ENCODE assay signal across 7 cellular contexts in the genomic region with DNA sequence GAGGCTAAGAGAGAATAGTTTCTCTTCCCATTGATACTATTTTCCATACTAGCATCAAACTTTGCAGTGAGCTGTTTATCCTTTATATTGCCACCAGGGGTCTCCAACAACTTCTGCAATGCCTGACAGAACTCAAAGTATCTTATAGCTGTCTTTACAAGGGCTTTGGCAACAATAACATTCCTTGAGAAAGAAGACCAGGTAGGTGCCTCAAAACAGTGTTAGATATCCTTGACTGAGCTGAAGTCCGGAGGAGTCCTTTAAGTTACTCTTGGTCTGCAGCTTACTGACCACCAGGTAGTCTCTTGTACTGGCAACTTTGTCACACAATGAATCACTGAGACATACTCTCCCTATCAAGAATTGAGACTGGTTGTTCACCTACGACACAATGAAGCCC. TPM values are rescaled to one million over a fixed set of nuclear protein-coding genes. Genes with fewer than 3 reads are reported as not detected.
DNase-seq lines count a peak whose midpoint lies in the region; ATAC-seq, FAIRE-seq and TF ChIP-seq lines count a peak whose summit lies in the region.

No MANE protein-coding gene starts in this region.

- no peaks in the 10 kb centered on the region for H3K9me3 ChIP-seq in body of pancreas
- H3K9me3 ChIP-seq in kidney (ENCODE audit: control insufficient read depth in 1 of 2, low read length in 2 of 2), result peaks cover 0 to 8% of the 10 kb centered on the region in 2 donors
- H3K9me3 ChIP-seq in aorta (ENCODE audit: control insufficient read depth, low read length), result no peaks in the 10 kb centered on the region

- intact Hi-C loops in body of pancreas (cut with DNase I) (no loop called here), kidney (cut with DNase I) (no loop called here), aorta (cut with DNase I) (loop anchor here in 1 of 2 donors (1.0 kb wide), 1 partner anchor 57 kb away; no protein-coding TSS in a partner anchor)

- H3K27me3 ChIP-seq in body of pancreas, result no peaks in the 10 kb centered on the region
- no peaks in the 10 kb centered on the region for H3K27me3 ChIP-seq in aorta (ENCODE audit: control insufficient read depth in 1 of 2, insufficient read depth in 2 of 2, low read length in 1 of 2)

- H3K4me1 ChIP-seq in body of pancreas, result no peaks in the 10 kb centered on the region
- H3K4me1 ChIP-seq in kidney (ENCODE audit: control insufficient read depth in 1 of 2, insufficient read depth in 1 of 2, low read depth in 1 of 2, low read length in 2 of 2), result no peaks in the 10 kb centered on the region
- peaks cover 0 to 6% of the 10 kb centered on the region in 2 donors for H3K4me1 ChIP-seq in aorta (ENCODE audit: control insufficient read depth in 1 of 2, insufficient read depth in 2 of 2, low read length in 2 of 2)

- H3K36me3 ChIP-seq in body of pancreas (replicated peaks in 1 of 2; ENCODE audit: insufficient read depth in 1 of 2, low read depth in 2 of 2) (no peaks in the 10 kb centered on the region), kidney (ENCODE audit: control insufficient read depth in 1 of 2, insufficient read depth in 2 of 2, low read length in 2 of 2) (no peaks in the 10 kb centered on the region), aorta (ENCODE audit: control insufficient read depth in 1 of 2, insufficient read depth in 2 of 2, low read length in 1 of 2) (no peaks in the 10 kb centered on the region)

- no peak overlapping the region for H3K4me3 ChIP-seq in body of pancreas
- no peak overlapping the region for H3K4me3 ChIP-seq in kidney (ENCODE audit: low read length in 2 of 2)
- H3K4me3 ChIP-seq in aorta (ENCODE audit: low read length in 2 of 2), result no peak overlapping the region

- no peak for FAIRE-seq in kidney (lab: Jason Lieb, UNC)

- ATAC-seq in GM18868 (IDR thresholded peaks at IDR 0.05; ENCODE audit: unreplicated experiment) (peak; percentile 91), HG03060 (IDR thresholded peaks at IDR 0.05; ENCODE audit: low read depth, unreplicated experiment) (peak; percentile 71), body of pancreas (peak; percentile 68), aorta (ENCODE audit: low FRiP score) (peak; percentile 68)

- WGBS in body of pancreas, 2 donors, result 12 to 16% methylated on average over 2 of the region's 2 CpGs
- 34 to 46% methylated on average over 2 of the region's 2 CpGs for WGBS in aorta, 2 donors

- peak; percentile 40 to 81 (median 72) for TF ChIP-seq CTCF in body of pancreas (IDR thresholded peaks at IDR 0.05)
- TF ChIP-seq CTCF in kidney (IDR thresholded peaks at IDR 0.05; ENCODE audit: borderline replicate concordance, extremely low read depth, insufficient read depth), result peak; percentile 72

- TF ChIP-seq POLR2A in body of pancreas (IDR thresholded peaks at IDR 0.05), result no peak

- DNase-seq in DMS 273 treated with DMSO at 0.1 percent for 48 hours (lab: John Stamatoyannopoulos, UW), result peak; percentile 34
- DNase-seq in NCI-H748 treated with DMSO at 0.1 percent for 48 hours (lab: John Stamatoyannopoulos, UW), result peak; percentile 41
- peak in 1 of 4 donors; percentile 31 for DNase-seq in body of pancreas
- DNase-seq in kidney, result no peak
- DNase-seq in aorta, result no peak

- no peak overlapping the region for H3K27ac ChIP-seq in body of pancreas
- H3K27ac ChIP-seq in kidney (ENCODE audit: low read depth in 2 of 2, low read length in 2 of 2), result no peak overlapping the region
- no peak overlapping the region for H3K27ac ChIP-seq in aorta (ENCODE audit: low read depth in 1 of 2, low read length in 2 of 2)

- no peak overlapping the region for H3K9ac ChIP-seq in kidney (ENCODE audit: low read length in 2 of 2)

RNA-seq across cellular contexts. Expression of a gene that starts 30.0 kb away (rescaled TPM):
- total RNA-seq in body of pancreas (10 to 100 TPM; 17.1 to 29.8 TPM), kidney (108 TPM), aorta (100 to 1,000 TPM; 145 to 340 TPM)
- polyA plus RNA-seq in kidney (ENCODE audit: insufficient read depth, low read depth, low replicate concordance) (21.5 TPM), aorta (10 to 100 TPM; 73.6 to 82.6 TPM)

Comparison
In these comparisons a context has a peak if more than half of its experiments do, and no peak if none do; other contexts are left out.
1. DNase-seq: peak in DMS 273 treated with DMSO at 0.1 percent for 48 hours (single experiment) and NCI-H748 treated with DMSO at 0.1 percent for 48 hours (single experiment); none in kidney (single experiment) and aorta (0 of 2).
2. Peak in every context shown above with its lines, with median percentiles within 50 percentile points of each other: ATAC-seq.